14 cellular contexts compared by ENCODE assay signal in genomic region chr14:101963052-101963451, GRCh38. TPM values are rescaled to one million over a fixed set of nuclear protein-coding genes. Genes with fewer than 3 reads are reported as not detected.
A peak's percentile ranks its signal among the peaks of the same experiment; 100 is the strongest.
DNase-seq lines count a peak whose midpoint lies in the region; ATAC-seq, FAIRE-seq and TF ChIP-seq lines count a peak whose summit lies in the region.
"Had no signal": no experiment of that assay in that cellular context is flagged by ENCODE, and none has a peak within 500 bp of the region (broad histone marks: within the 10 kb centered on the region; RNA-seq: fewer than 3 reads in every experiment).

No MANE protein-coding gene starts in this region.

- no peaks in the 10 kb centered on the region for H3K9me1 ChIP-seq in K562 (ENCODE audit: control insufficient read depth, insufficient read depth, low read length)

- in situ Hi-C loops in K562 (cut with MboI) (loop anchor here (5.0 kb wide), 1 partner anchor 354 kb away; the partner anchor contains the start of gene ZNF839), HepG2 (cut with HindIII; ENCODE audit: extremely low pct_ligation_motif_present, low pct_unique_long_range_greater_than_20kb) (loop anchor here (5.0 kb wide), 2 partner anchors 134 to 354 kb away; partner anchors contain the start of gene ZNF839), transverse colon (cut with MboI; ENCODE audit: low pct_ligation_motif_present in 1 of 4, low pct_unique_long_range_greater_than_20kb in 1 of 4, low sequenced_read_pairs in 3 of 4) (loop anchor here in 2 of 4 donors (10.0 to 25.0 kb wide), 2 partner anchors 132 to 349 kb away; partner anchors contain the start of genes MOK (in 1 of the 2) and ZNF839 (in 1 of the 2))

- TF ChIP-seq CTCF in K562 (IDR thresholded peaks at IDR 0.05 in 2 of 3, conservative IDR thresholded peaks at IDR 0.05 in 1 of 3; ENCODE audit: insufficient read depth in 2 of 3, low read depth in 1 of 3, low read length in 3 of 3): no peak
- TF ChIP-seq CTCF in HepG2 (CRISPR knock-in tag; IDR thresholded peaks at IDR 0.05): no peak
- TF ChIP-seq CTCF in transverse colon (IDR thresholded peaks at IDR 0.05): no peak

- TF ChIP-seq RAD21 in K562 (CRISPR knock-in tag; conservative IDR thresholded peaks at IDR 0.05 in 1 of 2, IDR thresholded peaks at IDR 0.05 in 1 of 2) (no peak), HepG2 (CRISPR knock-in tag; IDR thresholded peaks at IDR 0.05) (no peak)

- H3K4me1 ChIP-seq in K562 (replicated peaks in 1 of 2; ENCODE audit: control insufficient read depth in 2 of 2, insufficient read depth in 2 of 2, low read length in 2 of 2) (peaks cover 36 to 39% of the 10 kb centered on the region in 2 experiments), HepG2 (ENCODE audit: insufficient read depth, low read length) (peaks cover 80% of the 10 kb centered on the region), transverse colon (peaks cover 8 to 47% (median 29%) of the 10 kb centered on the region in 4 donors)

- H3K9ac ChIP-seq in K562 (ENCODE audit: insufficient read depth in 1 of 2, low read depth in 2 of 2, low read length in 2 of 2): no peak overlapping the region
- H3K9ac ChIP-seq in HepG2 (ENCODE audit: insufficient read depth, low read depth, low read length): peak overlapping the region; percentile 61

- intact Hi-C loops in K562 (cut with micrococcal nuclease): loop anchor here (5.0 to 10.0 kb wide), 3 partner anchors 84 to 542 kb away; partner anchors contain the start of genes ANKRD9 and ZNF839
- intact Hi-C loops in HepG2 (cut with micrococcal nuclease; ENCODE audit: unreplicated experiment): loop anchor here (2.0 to 5.0 kb wide), 2 partner anchors 124 to 359 kb away; partner anchors contain the start of gene HSP90AA1
- intact Hi-C loops in transverse colon (cut with DNase I; ENCODE audit: low total_unique reads): loop anchor here (5.0 kb wide), 1 partner anchor 191 kb away; no protein-coding TSS in a partner anchor

- 15% methylated on average over 4 of the region's 5 CpGs for WGBS in K562 (ENCODE audit: insufficient coverage, low coverage, missing lambda C conversion rate)
- 94% methylated on average over 5 of the region's 5 CpGs for WGBS in HepG2 (ENCODE audit: low lambda C conversion rate)
- 82 to 94% methylated on average over 5 of the region's 5 CpGs for WGBS in transverse colon (ENCODE audit: low coverage in 1 of 2), 2 donors

- CTCF ChIA-PET in K562 (lab: Yijun Ruan, JAX; ENCODE audit: low intra/inter-chr PET ratio) (no interaction called here), HepG2 (lab: Yijun Ruan, JAX; ENCODE audit: low intra/inter-chr PET ratio, low total read pairs) (no interaction called here)

- POLR2A ChIA-PET in K562 (lab: Yijun Ruan, JAX) (interaction anchor here (0.9 kb wide), 1 partner anchor 15 kb away, joined by 3 read pairs; no protein-coding TSS in a partner anchor), HepG2 (lab: Yijun Ruan, JAX) (interaction anchor here (0.9 kb wide), 1 partner anchor 9 kb away, joined by 3 read pairs; no protein-coding TSS in a partner anchor)

- ATAC-seq in K562: no peak
- no peak for ATAC-seq in HepG2
- no peak for ATAC-seq in GM21723 (IDR thresholded peaks at IDR 0.05; ENCODE audit: unreplicated experiment)
- no peak for ATAC-seq in HG03520 (IDR thresholded peaks at IDR 0.05; ENCODE audit: unreplicated experiment)
- ATAC-seq: activated CD4-positive, CD25-positive, alpha-beta regulatory T cell treated with anti-CD3 and anti-CD28 coated beads, Interleukin-2, amount 50 U/mL, for 24 hours had no signal

- H3K36me3 ChIP-seq in K562 (ENCODE audit: control insufficient read depth, insufficient read depth, low read length) (peaks cover 11% of the 10 kb centered on the region; the same call in 2 of the 3 replicates), HepG2 (replicated peaks in 1 of 2; ENCODE audit: control insufficient read depth in 1 of 2, insufficient read depth in 2 of 2, low read length in 2 of 2) (peaks cover 0 to 3% of the 10 kb centered on the region in 2 experiments; a peak in 2 of 5 replicates), transverse colon (no peaks in the 10 kb centered on the region)
- H3K36me3 ChIP-seq: adrenal gland, suprapubic skin had no signal

- TF ChIP-seq EP300 in K562 (IDR thresholded peaks at IDR 0.05; ENCODE audit: low read length): no peak
- TF ChIP-seq EP300 in HepG2 (IDR thresholded peaks at IDR 0.05; ENCODE audit: low read depth in 2 of 2, low read length in 2 of 2): no peak
- TF ChIP-seq EP300 in HepG2 (CRISPR knock-in tag; IDR thresholded peaks at IDR 0.05; ENCODE audit: borderline replicate concordance): no peak
- TF ChIP-seq EP300 in transverse colon (IDR thresholded peaks at IDR 0.05; ENCODE audit: low read depth): no peak

- H2AFZ ChIP-seq in K562 (ENCODE audit: low read depth, low read length): peak overlapping the region; percentile 85
- H2AFZ ChIP-seq in HepG2 (ENCODE audit: low read length): no peak overlapping the region

- H3K27me3 ChIP-seq in K562 (ENCODE audit: control insufficient read depth in 2 of 2, insufficient read depth in 2 of 2, low read length in 2 of 2): no peaks in the 10 kb centered on the region
- no peaks in the 10 kb centered on the region; a peak in 1 of 5 replicates for H3K27me3 ChIP-seq in HepG2 (ENCODE audit: control insufficient read depth in 1 of 2, insufficient read depth in 2 of 2, low read length in 2 of 2)
- no peaks in the 10 kb centered on the region for H3K27me3 ChIP-seq in transverse colon
- H3K27me3 ChIP-seq: adrenal gland, suprapubic skin had no signal

- H4K20me1 ChIP-seq in K562 (replicated peaks; ENCODE audit: control insufficient read depth, insufficient read depth, low read length) (no peaks in the 10 kb centered on the region), HepG2 (ENCODE audit: insufficient read depth, low read length) (peaks cover 12% of the 10 kb centered on the region)

- no peaks in the 10 kb centered on the region for H3K9me3 ChIP-seq in K562 (replicated peaks; ENCODE audit: control insufficient read depth, insufficient read depth, low read depth, low read length)
- H3K9me3 ChIP-seq in HepG2 (ENCODE audit: low read length): no peaks in the 10 kb centered on the region
- H3K9me3 ChIP-seq in transverse colon: no peaks in the 10 kb centered on the region
- H3K9me3 ChIP-seq: adrenal gland, suprapubic skin had no signal

- FAIRE-seq in K562 (lab: Jason Lieb, UNC) (no peak), HepG2 (lab: Jason Lieb, UNC) (no peak)

- peak; percentile 58 for DNase-seq in NCI-H2227 treated with DMSO at 0.1 percent for 48 hours (lab: John Stamatoyannopoulos, UW)
- DNase-seq in NCI-H2227 (lab: John Stamatoyannopoulos, UW; ENCODE audit: unreplicated experiment): no peak
- no peak for DNase-seq in K562 (ENCODE audit: extremely low read depth in 1 of 4, low spot score in 3 of 4)
- no peak for DNase-seq in HepG2 (ENCODE audit: low spot score)
- DNase-seq in transverse colon: no peak
- DNase-seq in DMS 273 (lab: John Stamatoyannopoulos, UW; ENCODE audit: unreplicated experiment): no peak
- DNase-seq: CD4-positive, alpha-beta memory T cell; SIG-M5; stimulated activated CD4-positive, alpha-beta T cell treated with anti-CD3 and anti-CD28 coated beads, Interleukin-2, amount 100 ng/mL, for 24 hours had no signal

- no peak for TF ChIP-seq POLR2A in K562 (conservative IDR thresholded peaks at IDR 0.05)
- no peak for TF ChIP-seq POLR2A in HepG2 (IDR thresholded peaks at IDR 0.05; ENCODE audit: insufficient read depth in 1 of 2, low read depth in 2 of 2, low read length in 2 of 2)
- no peak for TF ChIP-seq POLR2A in transverse colon (IDR thresholded peaks at IDR 0.05)

- H3K4me3 ChIP-seq in K562 (no peak overlapping the region), HepG2 (replicated peaks in 1 of 3; ENCODE audit: insufficient read depth in 1 of 3, low read depth in 2 of 3, low read length in 3 of 3) (no peak overlapping the region; a peak in 1 of 6 replicates), transverse colon (no peak overlapping the region)
- H3K4me3 ChIP-seq: suprapubic skin had no signal

- H3K4me2 ChIP-seq in K562 (ENCODE audit: insufficient read depth, low read length): peak overlapping the region; percentile 60
- H3K4me2 ChIP-seq in HepG2 (ENCODE audit: low read depth, low read length): peak overlapping the region; percentile 93

- H3K79me2 ChIP-seq in K562 (ENCODE audit: control insufficient read depth, insufficient read depth, low read length): peaks cover 37% of the 10 kb centered on the region
- peaks cover 37% of the 10 kb centered on the region for H3K79me2 ChIP-seq in HepG2 (ENCODE audit: insufficient read depth, low read length)

- BruUV-seq in K562 (replicated peaks; lab: Mats Ljungman, UMichigan): no TSS peak
- BruUV-seq in HepG2 (replicated peaks; lab: Mats Ljungman, UMichigan): no TSS peak

- peak overlapping the region; percentile 38; the same call in 2 of the 3 replicates for H3K27ac ChIP-seq in K562 (ENCODE audit: extremely low read depth, low read depth, low read length)
- peak overlapping the region; percentile 45 for H3K27ac ChIP-seq in HepG2 (ENCODE audit: extremely low read length, insufficient read depth, low read length)
- H3K27ac ChIP-seq in transverse colon: peak overlapping the region; percentile 44 to 99 (median 82)
- H3K27ac ChIP-seq: suprapubic skin had no signal

RNA-seq across cellular contexts. Expression of gene DYNC1H1, which starts 1.3 kb away (rescaled TPM):
- 696 and 788 TPM in 2 replicates for total RNA-seq in K562 (2011; cell fraction: chromatin; rRNA removed; ENCODE audit: low replicate concordance)
- total RNA-seq in K562 (2011; cell fraction: nucleolus; rRNA removed): 257 and 323 TPM in 2 replicates
- total RNA-seq in K562 (2011; cell fraction: nucleoplasm; rRNA removed): 362 and 396 TPM in 2 replicates
- 193 and 202 TPM in 2 replicates for total RNA-seq in K562 (2014; rRNA removed)
- total RNA-seq in K562 (2014; rRNA removed; fragmentation: Illumina TruSeq; extraction: Trizol): 126 and 128 TPM in 2 replicates
- total RNA-seq in K562 (2015; rRNA removed; fragmentation: Illumina TruSeq; extraction: Trizol): 115 and 120 TPM in 2 replicates
- 320 and 335 TPM in 2 replicates for total RNA-seq in K562 (2021)
- polyA plus RNA-seq in K562 (2011; rRNA removed): 52.4 and 68.0 TPM in 2 replicates
- 95.8 and 115 TPM in 2 replicates for polyA plus RNA-seq in K562 (2011; cell fraction: cytosol; rRNA removed)
- polyA plus RNA-seq in K562 (2011; cell fraction: nucleus; rRNA removed): 211 and 277 TPM in 2 replicates
- 149 and 168 TPM in 2 replicates for polyA plus RNA-seq in K562 (2012)
- 144 and 150 TPM in 2 replicates for polyA plus RNA-seq in K562 (2014; fragmentation: Illumina TruSeq; extraction: Trizol)
- 10 to 100 TPM; 31.9 to 35.9 TPM for polyA plus RNA-seq in K562 (2014; fragmentation: Nextera tagmentation; extraction: Ambion mirVana)
- 85.1 and 95.4 TPM in 2 replicates for polyA plus RNA-seq in K562 (2014; rRNA removed)
- polyA minus RNA-seq in K562 (2011; rRNA and poly(A)+ RNA removed): 267 and 271 TPM in 2 replicates
- polyA minus RNA-seq in K562 (2011; cell fraction: cytosol; rRNA and poly(A)+ RNA removed): 299 and 452 TPM in 2 replicates
- polyA minus RNA-seq in K562 (2011; cell fraction: nucleus; rRNA and poly(A)+ RNA removed): 110 and 238 TPM in 2 replicates
- 239 and 386 TPM in 2 replicates for total RNA-seq in HepG2 (2016; rRNA removed; fragmentation: Illumina TruSeq; extraction: Trizol)
- 33.0 and 38.5 TPM in 2 replicates for total RNA-seq in HepG2 (2016; cell fraction: cytosol; rRNA removed; fragmentation: Illumina TruSeq; extraction: Trizol; ENCODE audit: low read depth)
- 231 and 328 TPM in 2 replicates for total RNA-seq in HepG2 (2016; cell fraction: insoluble cytoplasmic fraction; rRNA removed; fragmentation: Illumina TruSeq; extraction: Trizol)
- 57.3 and 69.8 TPM in 2 replicates for total RNA-seq in HepG2 (2016; cell fraction: membrane; rRNA removed; fragmentation: Illumina TruSeq; extraction: Trizol)
- 296 and 345 TPM in 2 replicates for total RNA-seq in HepG2 (2016; cell fraction: nucleus; rRNA removed; fragmentation: Illumina TruSeq; extraction: Trizol)
- 74.4 and 102 TPM in 2 replicates for polyA plus RNA-seq in HepG2 (2011; rRNA removed)
- polyA plus RNA-seq in HepG2 (2011; cell fraction: cytosol; rRNA removed): 102 and 115 TPM in 2 replicates
- 192 and 221 TPM in 2 replicates for polyA plus RNA-seq in HepG2 (2011; cell fraction: nucleus; rRNA removed)
- polyA plus RNA-seq in HepG2 (2012): 126 and 135 TPM in 2 replicates
- polyA plus RNA-seq in HepG2 (2016; cell fraction: cytosol; fragmentation: Illumina TruSeq; extraction: Trizol; ENCODE audit: low read depth): 11.1 and 13.5 TPM in 2 replicates
- 132 and 159 TPM in 2 replicates for polyA plus RNA-seq in HepG2 (2016; cell fraction: insoluble cytoplasmic fraction; fragmentation: Illumina TruSeq; extraction: Trizol; ENCODE audit: low read depth)
- 18.9 and 22.7 TPM in 2 replicates for polyA plus RNA-seq in HepG2 (2016; cell fraction: membrane; fragmentation: Illumina TruSeq; extraction: Trizol; ENCODE audit: low read depth)
- polyA plus RNA-seq in HepG2 (2016; cell fraction: nucleus; fragmentation: Illumina TruSeq; extraction: Trizol; ENCODE audit: insufficient read depth, low read depth): 236 and 267 TPM in 2 replicates
- 411 and 518 TPM in 2 replicates for polyA minus RNA-seq in HepG2 (2011; rRNA and poly(A)+ RNA removed; ENCODE audit: low replicate concordance)
- 317 and 327 TPM in 2 replicates for polyA minus RNA-seq in HepG2 (2011; cell fraction: cytosol; rRNA and poly(A)+ RNA removed)
- 190 and 258 TPM in 2 replicates for polyA minus RNA-seq in HepG2 (2011; cell fraction: nucleus; rRNA and poly(A)+ RNA removed)
- 100 to 1,000 TPM; 471 to 647 (median 482) TPM for total RNA-seq in transverse colon
